Comparison of ENCODE assay signal across 1 cellular context in genomic region chr1:52553372-52554266, GRCh38.
A peak's percentile ranks its signal among the peaks of the same experiment; 100 is the strongest.
TF ChIP-seq lines count a peak whose summit lies in the region.

No MANE protein-coding gene starts in this region.

TF ChIP-seq in HepG2, 621 proteins besides CTCF, POLR2A, EP300 and RAD21 (continued from another document):
- TF ChIP-seq HNF1A (IDR thresholded peaks at IDR 0.05; ENCODE audit: low read depth) (no peak), HNF1A (CRISPR knock-in tag; IDR thresholded peaks at IDR 0.05; ENCODE audit: borderline replicate concordance) (0 out of 2 replicates have a peak, but pooled peaks have one; percentile 44), ZNF839 (CRISPR knock-in tag; IDR thresholded peaks at IDR 0.05; ENCODE audit: borderline replicate concordance) (no peak; the same call in 1 of the 2 replicates), TIGD3 (CRISPR knock-in tag; IDR thresholded peaks at IDR 0.05; ENCODE audit: borderline replicate concordance) (no peak), ZFX (CRISPR knock-in tag; IDR thresholded peaks at IDR 0.05; ENCODE audit: low read depth) (peak; percentile 81), ZNF33B (CRISPR knock-in tag; IDR thresholded peaks at IDR 0.05) (0 out of 2 replicates have a peak, but pooled peaks have one; percentile 70), TAF1 (CRISPR knock-in tag; IDR thresholded peaks at IDR 0.05) (peak; percentile 84), HIC2 (CRISPR knock-in tag; IDR thresholded peaks at IDR 0.05; ENCODE audit: low read depth) (peak; percentile 78), TEAD3 (CRISPR knock-in tag; optimal IDR thresholded peaks at IDR 0.05; ENCODE audit: borderline replicate concordance) (peak; percentile 6), ZBTB7B (CRISPR knock-in tag; IDR thresholded peaks at IDR 0.05) (peak; percentile 74; the same call in 1 of the 2 replicates)
